10 cellular contexts compared by ENCODE assay signal in the genomic region with DNA sequence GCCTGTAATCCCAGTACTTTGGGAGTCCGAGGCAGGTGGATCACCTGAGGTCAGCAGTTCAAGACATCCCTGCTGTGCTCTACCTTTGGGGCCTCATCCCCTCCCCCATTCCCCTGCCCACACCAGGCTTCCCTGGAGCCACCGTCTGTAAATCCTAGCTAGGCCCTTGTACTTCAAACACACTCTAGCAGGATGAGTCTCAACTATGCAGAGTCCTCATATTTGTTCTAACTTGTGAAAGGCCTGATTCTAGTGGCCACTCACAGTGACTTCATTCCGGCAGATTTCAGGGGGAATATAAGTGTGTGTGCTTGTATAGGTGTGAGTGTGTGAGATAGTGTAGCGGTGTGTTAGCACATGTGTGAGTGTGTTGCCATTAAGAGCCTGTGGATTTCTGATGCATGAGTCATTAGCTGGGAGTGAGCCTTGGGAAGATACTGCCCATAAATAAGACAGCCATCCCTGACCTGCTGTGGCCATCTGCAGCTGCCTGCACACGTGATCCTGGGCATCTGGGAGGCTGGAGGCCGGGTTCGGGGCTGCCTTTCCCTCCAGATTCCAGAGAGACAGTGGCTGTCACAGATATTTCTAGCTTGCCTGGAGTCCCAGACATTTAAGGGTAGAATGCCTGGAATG. TPM values are rescaled to one million over a fixed set of nuclear protein-coding genes. Genes with fewer than 3 reads are reported as not detected.
A peak's percentile ranks its signal among the peaks of the same experiment; 100 is the strongest.
DNase-seq lines count a peak whose midpoint lies in the region; ATAC-seq and TF ChIP-seq lines count a peak whose summit lies in the region.
"Had no signal": no experiment of that assay in that cellular context is flagged by ENCODE, and none has a peak within 500 bp of the region (broad histone marks: within the 10 kb centered on the region; RNA-seq: fewer than 3 reads in every experiment).

No MANE protein-coding gene starts in this region.

- H3K27me3 Mint-ChIP-seq in memory B cell = peaks cover 21% of the 10 kb centered on the region

- no peaks in the 10 kb centered on the region for H3K9me3 ChIP-seq in effector memory CD4-positive, alpha-beta T cell (ENCODE audit: control insufficient read depth, low read length)

- no peak for TF ChIP-seq CTCF in HFF-Myc (IDR thresholded peaks at IDR 0.05; ENCODE audit: low read depth, low read length, missing control alignments)

- no peak overlapping the region for H3K4me3 ChIP-seq in HFF-Myc (replicated peaks; ENCODE audit: low read depth, low read length)
- H3K4me3 ChIP-seq in effector memory CD4-positive, alpha-beta T cell (ENCODE audit: insufficient read depth, low read depth, low read length, poor library complexity, severe bottlenecking) = no peak overlapping the region

- H3K36me3 ChIP-seq in effector memory CD4-positive, alpha-beta T cell (ENCODE audit: control insufficient read depth, insufficient read depth, low read length) = no peaks in the 10 kb centered on the region

- ATAC-seq in memory B cell (ENCODE audit: low read depth) (no peak), HG02678 (IDR thresholded peaks at IDR 0.05; ENCODE audit: unreplicated experiment) (no peak), HG03442 (IDR thresholded peaks at IDR 0.05; ENCODE audit: unreplicated experiment) (no peak)

- H3K27me3 ChIP-seq in effector memory CD4-positive, alpha-beta T cell (replicated peaks; ENCODE audit: control insufficient read depth, insufficient read depth, low read length, poor library complexity, severe bottlenecking) = peaks cover 12% of the 10 kb centered on the region

- DNase-seq in A172 (ENCODE audit: low spot score) (peak; percentile 96), HFF-Myc (ENCODE audit: extremely low read depth, low read depth) (peak; percentile 96), memory B cell (ENCODE audit: low spot score in 2 of 2) (no peak), D341Med (ENCODE audit: low spot score) (no peak)
- no peak for DNase-seq in effector memory CD4-positive, alpha-beta T cell
- DNase-seq: activated CD4-positive, alpha-beta memory T cell treated with anti-CD3 and anti-CD28 coated beads for 36 hours had no signal

- H3K36me3 Mint-ChIP-seq in memory B cell = no peaks in the 10 kb centered on the region
- H3K36me3 Mint-ChIP-seq: activated CD4-positive, alpha-beta memory T cell treated with anti-CD3 and anti-CD28 coated beads for 36 hours had no signal

- no peaks in the 10 kb centered on the region for H3K9me3 Mint-ChIP-seq in memory B cell
- H3K9me3 Mint-ChIP-seq: activated CD4-positive, alpha-beta memory T cell treated with anti-CD3 and anti-CD28 coated beads for 36 hours had no signal

- H3K4me1 Mint-ChIP-seq in memory B cell = peaks cover 29% of the 10 kb centered on the region

- H3K4me1 ChIP-seq in effector memory CD4-positive, alpha-beta T cell (ENCODE audit: control insufficient read depth, insufficient read depth, low read length, poor library complexity, severe bottlenecking) = peaks cover 15% of the 10 kb centered on the region

- H3K27ac ChIP-seq in angular gyrus (ENCODE audit: low read depth, low read length) = peak overlapping the region; percentile 19
- no peak overlapping the region for H3K27ac ChIP-seq in effector memory CD4-positive, alpha-beta T cell (ENCODE audit: insufficient read depth, low read length, poor library complexity, severe bottlenecking)

- peak overlapping the region; percentile 11 for H3K4me3 Mint-ChIP-seq in memory B cell
- H3K4me3 Mint-ChIP-seq: activated CD4-positive, alpha-beta memory T cell treated with anti-CD3 and anti-CD28 coated beads for 36 hours had no signal

- H3K27ac Mint-ChIP-seq in memory B cell = peak overlapping the region; percentile 86
- H3K27ac Mint-ChIP-seq: activated CD4-positive, alpha-beta memory T cell treated with anti-CD3 and anti-CD28 coated beads for 36 hours had no signal

RNA-seq across cellular contexts. Expression of gene NEURL1, which starts 1.7 kb away (rescaled TPM):
- 0.17 TPM in 1 of 2 replicates, not detected in the other for total RNA-seq in A172 (2014; rRNA removed; shearing (Covaris generic))
- total RNA-seq: lung microvascular endothelial cell had no signal

RNA-seq across cellular contexts. Expression of gene CALHM3, which starts 12.8 kb away (rescaled TPM):
- total RNA-seq in A172 (2014; rRNA removed; shearing (Covaris generic)) = 4.7 and 4.8 TPM in 2 replicates
- total RNA-seq: activated CD4-positive, alpha-beta memory T cell treated with anti-CD3 and anti-CD28 coated beads for 36 hours; lung microvascular endothelial cell had no signal

RNA-seq across cellular contexts. Expression of gene CALHM1, which starts 33.1 kb away (rescaled TPM):
- not detected in 2 replicates for total RNA-seq in A172 (2014; rRNA removed; shearing (Covaris generic))
- total RNA-seq: activated CD4-positive, alpha-beta memory T cell treated with anti-CD3 and anti-CD28 coated beads for 36 hours; lung microvascular endothelial cell had no signal

RNA-seq across cellular contexts. Expression of gene CALHM2, which starts 39.7 kb away (rescaled TPM):
- total RNA-seq in A172 (2014; rRNA removed; shearing (Covaris generic)) = 24.5 and 26.0 TPM in 2 replicates

Comparison
In these comparisons a context has a peak if more than half of its experiments do, and no peak if none do; other contexts are left out.
1. DNase-seq: peak in A172 (single experiment) and HFF-Myc (single experiment); none in memory B cell (0 of 2), effector memory CD4-positive, alpha-beta T cell (0 of 3) and D341Med (single experiment).